In genomic region chr5:5891350-5891749, GRCh38 we compare ENCODE assay signal across 18 cellular contexts.
DNase-seq lines count a peak whose midpoint lies in the region; ATAC-seq, FAIRE-seq and TF ChIP-seq lines count a peak whose summit lies in the region.
"Had no signal": no experiment of that assay in that cellular context is flagged by ENCODE, and none has a peak within 500 bp of the region (broad histone marks: within the 10 kb centered on the region; RNA-seq: fewer than 3 reads in every experiment).

No MANE protein-coding gene starts in this region.

- TF ChIP-seq CTCF in astrocyte (IDR thresholded peaks at IDR 0.05; ENCODE audit: insufficient read depth, low read depth, low read length) (no peak), nephron (IDR thresholded peaks at IDR 0.05; ENCODE audit: unreplicated experiment in 3 of 3) (no peak)

- H3K9ac ChIP-seq in astrocyte (ENCODE audit: low read length): no peak overlapping the region

- H2AFZ ChIP-seq in astrocyte (ENCODE audit: low read depth, low read length): no peak overlapping the region

- H3K4me1 ChIP-seq in astrocyte (ENCODE audit: insufficient read depth, low read length): no peaks in the 10 kb centered on the region
- H3K4me1 ChIP-seq: right atrium auricular region had no signal

- H3K27me3 Mint-ChIP-seq in astrocyte (ENCODE audit: low read depth, unreplicated experiment) (peaks cover 10% of the 10 kb centered on the region), nephron (ENCODE audit: low read depth) (peaks cover 9% of the 10 kb centered on the region)

- H3K4me3 Mint-ChIP-seq in astrocyte (ENCODE audit: unreplicated experiment) (no peak overlapping the region), nephron (no peak overlapping the region)
- H3K4me3 Mint-ChIP-seq: CD8-positive, alpha-beta T cell; natural killer cell treated with Interleukin-12 subunit alpha and Interleukin-12 subunit beta and Interleukin-15 and Interleukin-18, amount 100 ng/mL, for 72 hours had no signal

- H3K27me3 ChIP-seq in astrocyte (ENCODE audit: insufficient read depth, low read length) (no peaks in the 10 kb centered on the region), H7 (ENCODE audit: control insufficient read depth, insufficient read depth, low read length) (no peaks in the 10 kb centered on the region; the same call in 1 of the 2 replicates)
- H3K27me3 ChIP-seq: right atrium auricular region had no signal

- peaks cover 4% of the 10 kb centered on the region for H3K9me3 Mint-ChIP-seq in astrocyte (ENCODE audit: unreplicated experiment)
- no peaks in the 10 kb centered on the region for H3K9me3 Mint-ChIP-seq in nephron
- H3K9me3 Mint-ChIP-seq: CD8-positive, alpha-beta T cell; natural killer cell treated with Interleukin-12 subunit alpha and Interleukin-12 subunit beta and Interleukin-15 and Interleukin-18, amount 100 ng/mL, for 72 hours had no signal

- peak; percentile 6 for DNase-seq in astrocyte (ENCODE audit: low read depth)
- no peak for DNase-seq in H7
- DNase-seq in GM19240 (ENCODE audit: insufficient read length, low spot score): no peak
- DNase-seq in 8988T: no peak
- no peak for DNase-seq in DMS79 treated with DMSO at 0.1 percent for 48 hours (lab: John Stamatoyannopoulos, UW)
- DNase-seq: activated CD8-positive, alpha-beta memory T cell treated with anti-CD3 and anti-CD28 coated beads, Interleukin-2, amount 50 U/mL, for 48 hours; CD8-positive, alpha-beta T cell; cortex of kidney; hippocampal formation; NCI-H1048; stimulated activated CD4-positive, alpha-beta T cell treated with anti-CD3 and anti-CD28 coated beads, Interleukin-4, amount 100 ng/mL, for 1 hour; stimulated activated naive CD4-positive, alpha-beta T cell had no signal

- H3K4me2 ChIP-seq in astrocyte (ENCODE audit: low read length): peak overlapping the region; percentile 26

- ATAC-seq in GM18502 (IDR thresholded peaks at IDR 0.05; ENCODE audit: poor library complexity, unreplicated experiment) (peak; percentile 46), HG03432 (IDR thresholded peaks at IDR 0.05; ENCODE audit: unreplicated experiment) (peak; percentile 62)
- ATAC-seq: CD8-positive, alpha-beta T cell; natural killer cell treated with Interleukin-12 subunit alpha and Interleukin-12 subunit beta and Interleukin-15 and Interleukin-18, amount 100 ng/mL, for 72 hours had no signal

- FAIRE-seq in astrocyte (lab: Jason Lieb, UNC): no peak

- H3K4me3 ChIP-seq in astrocyte (ENCODE audit: insufficient read depth, low read depth, low read length) (no peak overlapping the region), H7 (ENCODE audit: insufficient read depth, low read depth, low read length) (no peak overlapping the region)
- H3K4me3 ChIP-seq: right atrium auricular region had no signal

- H4K20me1 ChIP-seq in astrocyte (ENCODE audit: insufficient read depth, low read length): no peaks in the 10 kb centered on the region

- no peaks in the 10 kb centered on the region for H3K79me2 ChIP-seq in astrocyte (ENCODE audit: insufficient read depth, low read length)

- H3K9me3 ChIP-seq in astrocyte (ENCODE audit: insufficient read depth, low read depth, low read length): peaks cover 3% of the 10 kb centered on the region
- H3K9me3 ChIP-seq: right atrium auricular region had no signal

- H3K27ac Mint-ChIP-seq in astrocyte (ENCODE audit: unreplicated experiment) (peak overlapping the region; percentile 76), nephron (peak overlapping the region in 2 of 3 experiments; percentile 8 to 25)
- H3K27ac Mint-ChIP-seq: CD8-positive, alpha-beta T cell; natural killer cell treated with Interleukin-12 subunit alpha and Interleukin-12 subunit beta and Interleukin-15 and Interleukin-18, amount 100 ng/mL, for 72 hours had no signal

- no peak overlapping the region for H3K27ac ChIP-seq in astrocyte (ENCODE audit: low read depth, low read length)
- H3K27ac ChIP-seq: right atrium auricular region, VCaP had no signal

- peaks cover 27% of the 10 kb centered on the region for H3K4me1 Mint-ChIP-seq in astrocyte (ENCODE audit: low read depth, unreplicated experiment)
- peaks cover 40% of the 10 kb centered on the region for H3K4me1 Mint-ChIP-seq in nephron

- H3K36me3 ChIP-seq in astrocyte (ENCODE audit: insufficient read depth, low read length) (no peaks in the 10 kb centered on the region), H7 (replicated peaks; ENCODE audit: control insufficient read depth, insufficient read depth, low read length) (no peaks in the 10 kb centered on the region)
- H3K36me3 ChIP-seq: right atrium auricular region had no signal

- H3K36me3 Mint-ChIP-seq in astrocyte (ENCODE audit: low read depth, unreplicated experiment): no peaks in the 10 kb centered on the region
- H3K36me3 Mint-ChIP-seq in nephron (ENCODE audit: low read depth): no peaks in the 10 kb centered on the region
- H3K36me3 Mint-ChIP-seq: CD8-positive, alpha-beta T cell; natural killer cell treated with Interleukin-12 subunit alpha and Interleukin-12 subunit beta and Interleukin-15 and Interleukin-18, amount 100 ng/mL, for 72 hours had no signal
